ENCODE assay signal across 42 cellular contexts in the genomic region with DNA sequence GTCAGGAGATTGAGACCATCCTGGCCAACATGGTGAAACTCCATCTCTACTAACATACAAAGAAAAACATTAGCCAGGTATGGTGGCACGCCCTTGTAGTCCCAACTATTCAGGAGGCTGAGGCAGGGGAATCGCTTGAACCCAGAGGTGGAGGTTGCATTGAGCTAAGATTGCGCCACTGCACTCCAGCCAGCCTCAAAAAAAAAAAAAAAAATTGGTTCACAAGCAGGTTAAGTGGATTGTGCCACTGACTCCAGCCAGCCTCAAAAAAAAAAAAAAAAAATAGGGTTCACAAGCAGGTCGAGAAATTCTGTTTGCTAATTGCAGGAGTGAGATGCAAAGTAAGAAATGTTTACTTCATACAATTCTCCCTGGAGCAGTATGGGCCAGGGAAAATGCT. TPM values are rescaled to one million over a fixed set of nuclear protein-coding genes. Genes with fewer than 3 reads are reported as not detected.
"Had no signal": no experiment of that assay in that cellular context is flagged by ENCODE, and none has a peak within 500 bp of the region (broad histone marks: within the 10 kb centered on the region; RNA-seq: fewer than 3 reads in every experiment).

No MANE protein-coding gene starts in this region.

- H3K4me1 ChIP-seq: adrenal gland, foreskin keratinocyte, heart left ventricle, sigmoid colon, uterus had no signal

- H3K27ac Mint-ChIP-seq: activated naive CD4-positive, alpha-beta T cell treated with anti-CD3 and anti-CD28 coated beads for 36 hours; activated naive CD8-positive, alpha-beta T cell treated with anti-CD3 and anti-CD28 coated beads for 36 hours; brain; mesothelial cell of epicardium; naive B cell; nephron progenitor cell; progenitor cell of endocrine pancreas; stimulated activated effector memory CD8-positive, alpha-beta T cell treated with anti-CD3 and anti-CD28 coated beads, Interleukin-12 subunit alpha, Interleukin-12 subunit beta, amount 100 ng/mL, for 72 hours; stimulated activated naive CD8-positive, alpha-beta T cell treated with anti-CD3 and anti-CD28 coated beads, Interleukin-15, Interleukin-2, amounts not matched to agents 100 ng/mL and 50 ng/mL, for 24 hours; T-helper 1 cell treated with Interleukin-12 subunit alpha and Interleukin-12 subunit beta and Interleukin-4 antibody, amounts not matched to agents 30 μg/mL and 1 μg/mL, for 36 hours had no signal

- ATAC-seq: activated CD4-positive, CD25-positive, alpha-beta regulatory T cell treated with anti-CD3 and anti-CD28 coated beads, Interleukin-2, amount 50 U/mL, for 24 hours; esophagus mucosa; foreskin keratinocyte; heart left ventricle; left cardiac atrium; stimulated activated effector memory CD8-positive, alpha-beta T cell treated with anti-CD3 and anti-CD28 coated beads, Interleukin-12 subunit alpha, Interleukin-12 subunit beta, amount 100 ng/mL, for 72 hours had no signal

- DNase-seq: activated CD4-positive, alpha-beta T cell treated with anti-CD3 and anti-CD28 coated beads for 48 hours; activated CD4-positive, alpha-beta T cell treated with anti-CD3 and anti-CD28 coated beads, Interleukin-2, amount 50 U/mL, for 48 hours; activated CD8-positive, alpha-beta memory T cell treated with anti-CD3 and anti-CD28 coated beads for 24 hours; activated effector memory CD4-positive, alpha-beta T cell treated with anti-CD3 and anti-CD28 coated beads, Interleukin-2, amount 50 U/mL, for 16 hours; activated naive CD4-positive, alpha-beta T cell treated with anti-CD3 and anti-CD28 coated beads for 36 hours; activated naive CD8-positive, alpha-beta T cell treated with anti-CD3 and anti-CD28 coated beads for 36 hours; adrenal gland; aorta; dorsolateral prefrontal cortex; effector memory CD4-positive, alpha-beta T cell; foreskin keratinocyte; heart left ventricle; left cardiac atrium; naive B cell; nephron progenitor cell; retina; sigmoid colon; small intestine; stimulated activated CD4-positive, alpha-beta T cell treated with anti-CD3 and anti-CD28 coated beads, Interleukin-4, amount 100 ng/mL, for 24 hours; T-helper 9 cell; trophoblast cell; uterus had no signal

- FAIRE-seq: endothelial cell of umbilical vein, keratinocyte, small intestine, TTC549 had no signal

- H3K27me3 Mint-ChIP-seq: activated naive CD8-positive, alpha-beta T cell treated with anti-CD3 and anti-CD28 coated beads for 36 hours; progenitor cell of endocrine pancreas; stimulated activated naive CD8-positive, alpha-beta T cell treated with anti-CD3 and anti-CD28 coated beads, Interleukin-15, Interleukin-2, amounts not matched to agents 100 ng/mL and 50 ng/mL, for 24 hours had no signal

- H3K27ac ChIP-seq: adrenal gland, coronary artery, dorsolateral prefrontal cortex, foreskin keratinocyte, heart left ventricle, neutrophil, sigmoid colon, thoracic aorta, uterus, VCaP had no signal

- H3K4me3 Mint-ChIP-seq: activated naive CD4-positive, alpha-beta T cell treated with anti-CD3 and anti-CD28 coated beads for 36 hours; activated naive CD8-positive, alpha-beta T cell treated with anti-CD3 and anti-CD28 coated beads for 36 hours; brain; mesothelial cell of epicardium; naive B cell; nephron progenitor cell; stimulated activated effector memory CD8-positive, alpha-beta T cell treated with anti-CD3 and anti-CD28 coated beads, Interleukin-12 subunit alpha, Interleukin-12 subunit beta, amount 100 ng/mL, for 72 hours; stimulated activated naive CD8-positive, alpha-beta T cell treated with anti-CD3 and anti-CD28 coated beads, Interleukin-15, Interleukin-2, amounts not matched to agents 100 ng/mL and 50 ng/mL, for 24 hours; T-helper 1 cell treated with Interleukin-12 subunit alpha and Interleukin-12 subunit beta and Interleukin-4 antibody, amounts not matched to agents 30 μg/mL and 1 μg/mL, for 36 hours had no signal

- H3K4me1 Mint-ChIP-seq: activated naive CD8-positive, alpha-beta T cell treated with anti-CD3 and anti-CD28 coated beads for 36 hours; brain; stimulated activated effector memory CD8-positive, alpha-beta T cell treated with anti-CD3 and anti-CD28 coated beads, Interleukin-12 subunit alpha, Interleukin-12 subunit beta, amount 100 ng/mL, for 72 hours had no signal

- H3K9me3 Mint-ChIP-seq: activated naive CD4-positive, alpha-beta T cell treated with anti-CD3 and anti-CD28 coated beads for 36 hours; activated naive CD8-positive, alpha-beta T cell treated with anti-CD3 and anti-CD28 coated beads for 36 hours; brain; mesothelial cell of epicardium; stimulated activated effector memory CD8-positive, alpha-beta T cell treated with anti-CD3 and anti-CD28 coated beads, Interleukin-12 subunit alpha, Interleukin-12 subunit beta, amount 100 ng/mL, for 72 hours; stimulated activated naive CD8-positive, alpha-beta T cell treated with anti-CD3 and anti-CD28 coated beads, Interleukin-15, Interleukin-2, amounts not matched to agents 100 ng/mL and 50 ng/mL, for 24 hours; T-helper 1 cell treated with Interleukin-12 subunit alpha and Interleukin-12 subunit beta and Interleukin-4 antibody, amounts not matched to agents 30 μg/mL and 1 μg/mL, for 36 hours had no signal

- H3K4me3 ChIP-seq: adrenal gland, coronary artery, dorsolateral prefrontal cortex, heart left ventricle, sigmoid colon, thoracic aorta, uterus had no signal

- H3K36me3 Mint-ChIP-seq: activated naive CD8-positive, alpha-beta T cell treated with anti-CD3 and anti-CD28 coated beads for 36 hours; brain; mesothelial cell of epicardium; naive B cell; stimulated activated effector memory CD8-positive, alpha-beta T cell treated with anti-CD3 and anti-CD28 coated beads, Interleukin-12 subunit alpha, Interleukin-12 subunit beta, amount 100 ng/mL, for 72 hours had no signal

- H3K9me3 ChIP-seq: adrenal gland, heart left ventricle, neutrophil, sigmoid colon, thoracic aorta, uterus had no signal

- H3K36me3 ChIP-seq: adrenal gland, heart left ventricle, neutrophil, sigmoid colon, thoracic aorta, uterus had no signal

- H3K27me3 ChIP-seq: adrenal gland, heart left ventricle, neutrophil, sigmoid colon, uterus had no signal

RNA-seq across cellular contexts. Expression of a gene that starts 6.1 kb away (rescaled TPM):
- total RNA-seq: activated naive CD4-positive, alpha-beta T cell treated with anti-CD3 and anti-CD28 coated beads for 36 hours; activated naive CD8-positive, alpha-beta T cell treated with anti-CD3 and anti-CD28 coated beads for 36 hours; adrenal gland; aorta; cardiac septum; cerebellum; dorsolateral prefrontal cortex; endothelial cell of umbilical vein; esophagus mucosa; foreskin keratinocyte; heart left ventricle; left cardiac atrium; liver; mesothelial cell of epicardium; osteocyte; progenitor cell of endocrine pancreas; sigmoid colon; subcutaneous adipose tissue; thoracic aorta; uterus had no signal
- polyA plus RNA-seq: adrenal gland, aorta, endothelial cell of umbilical vein, foreskin keratinocyte, heart left ventricle, keratinocyte, liver, sigmoid colon, small intestine had no signal

RNA-seq across cellular contexts. Expression of a gene that starts 6.8 kb away (rescaled TPM):
- total RNA-seq: foreskin keratinocyte, osteocyte, progenitor cell of endocrine pancreas had no signal
- polyA plus RNA-seq: foreskin keratinocyte, keratinocyte had no signal

RNA-seq across cellular contexts. Expression of a gene that starts 28.4 kb away (rescaled TPM):
- total RNA-seq: activated naive CD4-positive, alpha-beta T cell treated with anti-CD3 and anti-CD28 coated beads for 36 hours; activated naive CD8-positive, alpha-beta T cell treated with anti-CD3 and anti-CD28 coated beads for 36 hours; foreskin keratinocyte; osteocyte had no signal
- polyA plus RNA-seq: foreskin keratinocyte had no signal

RNA-seq across cellular contexts. Expression of a gene that starts 28.6 kb away (rescaled TPM):
- total RNA-seq: activated naive CD4-positive, alpha-beta T cell treated with anti-CD3 and anti-CD28 coated beads for 36 hours; activated naive CD8-positive, alpha-beta T cell treated with anti-CD3 and anti-CD28 coated beads for 36 hours; adrenal gland; aorta; cardiac septum; cerebellum; dorsolateral prefrontal cortex; endothelial cell of umbilical vein; esophagus mucosa; foreskin keratinocyte; heart left ventricle; left cardiac atrium; liver; mesothelial cell of epicardium; osteocyte; progenitor cell of endocrine pancreas; sigmoid colon; subcutaneous adipose tissue; thoracic aorta; uterus had no signal
- polyA plus RNA-seq: adrenal gland, aorta, endothelial cell of umbilical vein, foreskin keratinocyte, heart left ventricle, keratinocyte, liver, sigmoid colon, small intestine had no signal
